29 cellular contexts compared by ENCODE assay signal in genomic region chr15:77791994-77792393, GRCh38.
"Had no signal": no experiment of that assay in that cellular context is flagged by ENCODE, and none has a peak within 500 bp of the region (broad histone marks: within the 10 kb centered on the region; RNA-seq: fewer than 3 reads in every experiment).

No MANE protein-coding gene starts in this region.

- H3K4me3 ChIP-seq: neural progenitor cell, ovary, psoas muscle, right lobe of liver, sigmoid colon, stomach, thoracic aorta, thyroid gland, tibial nerve, upper lobe of right lung, uterus had no signal

- H3K4me3 Mint-ChIP-seq: naive B cell; naive thymus-derived CD8-positive, alpha-beta T cell; natural killer cell treated with Interleukin-12 subunit alpha and Interleukin-12 subunit beta and Interleukin-15 and Interleukin-18, amount 100 ng/mL, for 72 hours; neural progenitor cell; stimulated activated effector memory CD8-positive, alpha-beta T cell treated with anti-CD3 and anti-CD28 coated beads, Interleukin-12 subunit alpha, Interleukin-12 subunit beta, amount 100 ng/mL, for 72 hours; stimulated activated naive B cell treated with anti-CD40 and anti-IgM and Interleukin-4, amounts not matched to agents 10 μg/mL and 1 μg/mL and 100 μg/mL, for 72 hours; stimulated activated naive CD8-positive, alpha-beta T cell treated with anti-CD3 and anti-CD28 coated beads, Interleukin-15, Interleukin-2, amounts not matched to agents 100 ng/mL and 50 ng/mL, for 24 hours; type B pancreatic cell had no signal

- H3K36me3 ChIP-seq: neural progenitor cell, neutrophil, ovary, right lobe of liver, sigmoid colon, stomach, thoracic aorta, thyroid gland, tibial nerve, upper lobe of right lung, uterus had no signal

- H3K4me1 Mint-ChIP-seq: stimulated activated naive B cell treated with anti-CD40 and anti-IgM and Interleukin-4, amounts not matched to agents 10 μg/mL and 1 μg/mL and 100 μg/mL, for 72 hours had no signal

- DNase-seq: naive B cell; naive thymus-derived CD8-positive, alpha-beta T cell; nucleus accumbens; ovary; psoas muscle; right cardiac atrium; right lobe of liver; sigmoid colon; small intestine; stimulated activated CD4-positive, alpha-beta T cell treated with anti-CD3 and anti-CD28 coated beads, Interleukin-15, amount 100 ng/mL, for 24 hours; stimulated activated CD4-positive, alpha-beta T cell treated with anti-CD3 and anti-CD28 coated beads, Interleukin-2, amount 100 ng/mL, for 24 hours; stimulated activated CD4-positive, alpha-beta T cell treated with anti-CD3 and anti-CD28 coated beads, Interleukin-2, amount 100 ng/mL, for 48 hours; stimulated activated CD4-positive, alpha-beta T cell treated with anti-CD3 and anti-CD28 coated beads, Interleukin-4, amount 100 ng/mL, for 24 hours; stimulated activated naive B cell treated with anti-CD40 and anti-IgM and Interleukin-4, amounts not matched to agents 10 μg/mL and 1 μg/mL and 100 μg/mL, for 72 hours; stimulated activated naive CD4-positive, alpha-beta T cell treated with Interleukin-2 at 50 U/mL for 16 hours; stomach; thyroid gland; upper lobe of right lung; uterus had no signal

- H3K27ac Mint-ChIP-seq: naive thymus-derived CD8-positive, alpha-beta T cell; natural killer cell treated with Interleukin-12 subunit alpha and Interleukin-12 subunit beta and Interleukin-15 and Interleukin-18, amount 100 ng/mL, for 72 hours; neural progenitor cell; progenitor cell of endocrine pancreas; stimulated activated effector memory CD8-positive, alpha-beta T cell treated with anti-CD3 and anti-CD28 coated beads, Interleukin-12 subunit alpha, Interleukin-12 subunit beta, amount 100 ng/mL, for 72 hours; stimulated activated naive B cell treated with anti-CD40 and anti-IgM and Interleukin-4, amounts not matched to agents 10 μg/mL and 1 μg/mL and 100 μg/mL, for 72 hours; stimulated activated naive CD8-positive, alpha-beta T cell treated with anti-CD3 and anti-CD28 coated beads, Interleukin-15, Interleukin-2, amounts not matched to agents 100 ng/mL and 50 ng/mL, for 24 hours; type B pancreatic cell had no signal

- H3K4me2 ChIP-seq: neural progenitor cell had no signal

- H3K9me3 Mint-ChIP-seq: naive thymus-derived CD8-positive, alpha-beta T cell; natural killer cell treated with Interleukin-12 subunit alpha and Interleukin-12 subunit beta and Interleukin-15 and Interleukin-18, amount 100 ng/mL, for 72 hours; neural progenitor cell; stimulated activated effector memory CD8-positive, alpha-beta T cell treated with anti-CD3 and anti-CD28 coated beads, Interleukin-12 subunit alpha, Interleukin-12 subunit beta, amount 100 ng/mL, for 72 hours; stimulated activated naive B cell treated with anti-CD40 and anti-IgM and Interleukin-4, amounts not matched to agents 10 μg/mL and 1 μg/mL and 100 μg/mL, for 72 hours; stimulated activated naive CD8-positive, alpha-beta T cell treated with anti-CD3 and anti-CD28 coated beads, Interleukin-15, Interleukin-2, amounts not matched to agents 100 ng/mL and 50 ng/mL, for 24 hours; type B pancreatic cell had no signal

- H3K27me3 ChIP-seq: neural progenitor cell, ovary, right lobe of liver, thyroid gland, uterus had no signal

- H3K27ac ChIP-seq: neural progenitor cell, neutrophil, ovary, parathyroid adenoma, psoas muscle, right lobe of liver, sigmoid colon, stomach, thoracic aorta, thyroid gland, tibial nerve, upper lobe of right lung, uterus had no signal

- H3K9me3 ChIP-seq: neutrophil, ovary, psoas muscle, right lobe of liver, sigmoid colon, stomach, thoracic aorta, thyroid gland, tibial nerve, upper lobe of right lung, uterus had no signal

- H2AFZ ChIP-seq: neural progenitor cell, parathyroid adenoma had no signal

- ATAC-seq: naive thymus-derived CD8-positive, alpha-beta T cell; natural killer cell treated with Interleukin-12 subunit alpha and Interleukin-12 subunit beta and Interleukin-15 and Interleukin-18, amount 100 ng/mL, for 72 hours; psoas muscle; right cardiac atrium; right lobe of liver; stimulated activated effector memory CD8-positive, alpha-beta T cell treated with anti-CD3 and anti-CD28 coated beads, Interleukin-12 subunit alpha, Interleukin-12 subunit beta, amount 100 ng/mL, for 72 hours; stimulated activated naive B cell treated with anti-CD40 and anti-IgM and Interleukin-4, amounts not matched to agents 10 μg/mL and 1 μg/mL and 100 μg/mL, for 72 hours; upper lobe of right lung had no signal

- H3K27me3 Mint-ChIP-seq: natural killer cell treated with Interleukin-12 subunit alpha and Interleukin-12 subunit beta and Interleukin-15 and Interleukin-18, amount 100 ng/mL, for 72 hours; progenitor cell of endocrine pancreas; stimulated activated naive CD8-positive, alpha-beta T cell treated with anti-CD3 and anti-CD28 coated beads, Interleukin-15, Interleukin-2, amounts not matched to agents 100 ng/mL and 50 ng/mL, for 24 hours; type B pancreatic cell had no signal

- H3K9ac ChIP-seq: neural progenitor cell, parathyroid adenoma had no signal

- H3K4me1 ChIP-seq: neural progenitor cell, parathyroid adenoma, psoas muscle, right lobe of liver, sigmoid colon, stomach, thyroid gland, tibial nerve, upper lobe of right lung, uterus had no signal

- H3K36me3 Mint-ChIP-seq: naive B cell; naive thymus-derived CD8-positive, alpha-beta T cell; natural killer cell treated with Interleukin-12 subunit alpha and Interleukin-12 subunit beta and Interleukin-15 and Interleukin-18, amount 100 ng/mL, for 72 hours; neural progenitor cell; stimulated activated effector memory CD8-positive, alpha-beta T cell treated with anti-CD3 and anti-CD28 coated beads, Interleukin-12 subunit alpha, Interleukin-12 subunit beta, amount 100 ng/mL, for 72 hours; stimulated activated naive B cell treated with anti-CD40 and anti-IgM and Interleukin-4, amounts not matched to agents 10 μg/mL and 1 μg/mL and 100 μg/mL, for 72 hours; type B pancreatic cell had no signal
